In the genomic region with DNA sequence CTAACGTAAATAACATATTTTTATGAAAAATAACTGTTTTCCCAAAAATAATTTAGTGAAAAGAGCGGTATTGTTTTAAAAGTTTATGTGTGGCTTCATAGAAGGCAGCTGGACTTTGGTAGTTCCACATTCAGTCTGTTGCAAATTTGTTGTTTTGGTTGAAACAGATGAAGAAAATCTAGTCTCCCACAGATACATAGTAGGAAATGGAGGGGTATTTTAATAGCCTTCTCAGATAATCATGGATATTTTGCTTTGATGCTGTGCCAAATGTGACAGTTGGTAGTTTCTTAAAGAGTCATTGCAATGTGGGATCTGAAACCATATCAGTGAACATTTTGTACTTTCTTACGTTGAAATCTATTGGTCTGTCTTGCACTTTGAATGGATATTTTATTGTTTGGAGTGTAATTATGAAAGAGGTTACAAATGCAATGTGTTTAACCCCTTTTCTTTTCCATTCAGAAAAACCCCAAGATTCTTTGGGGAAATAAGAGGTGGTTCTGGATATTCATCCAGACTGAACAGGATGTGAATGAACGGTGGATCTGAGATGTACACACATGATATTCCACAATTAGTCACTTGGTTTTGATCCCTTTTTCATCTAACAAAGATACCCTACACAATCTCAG, we compare ENCODE assay signal across 16 cellular contexts. TPM values are rescaled to one million over a fixed set of nuclear protein-coding genes. Genes with fewer than 3 reads are reported as not detected.
DNase-seq lines count a peak whose midpoint lies in the region; ATAC-seq, FAIRE-seq and TF ChIP-seq lines count a peak whose summit lies in the region.
"Had no signal": no experiment of that assay in that cellular context is flagged by ENCODE, and none has a peak within 500 bp of the region (broad histone marks: within the 10 kb centered on the region; RNA-seq: fewer than 3 reads in every experiment).

No MANE protein-coding gene starts in this region.

- ATAC-seq in activated CD8-positive, alpha-beta T cell treated with anti-CD3 and anti-CD28 coated beads, Interleukin-2, amount 10 ng/mL, durations not matched to agents 7 days and 5 days = peak; percentile 19
- ATAC-seq in activated CD8-positive, alpha-beta T cell treated with anti-CD3 and anti-CD28 coated beads for 36 hours = no peak
- ATAC-seq in GM18858 (IDR thresholded peaks at IDR 0.05; ENCODE audit: unreplicated experiment) = no peak

- H3K4me1 ChIP-seq in SK-N-SH (ENCODE audit: control insufficient read depth in 1 of 2, insufficient read depth in 2 of 2, low read depth in 1 of 2, low read length in 1 of 2) (peaks cover 0 to 50% of the 10 kb centered on the region in 2 experiments), spleen (peaks cover 0 to 15% (median 0%) of the 10 kb centered on the region in 6 donors), kidney (ENCODE audit: control insufficient read depth in 1 of 2, insufficient read depth in 1 of 2, low read depth in 1 of 2, low read length in 2 of 2) (no peaks in the 10 kb centered on the region)
- H3K4me1 ChIP-seq in effector memory CD4-positive, alpha-beta T cell (ENCODE audit: control insufficient read depth, insufficient read depth, low read length, poor library complexity, severe bottlenecking) = peaks cover 16% of the 10 kb centered on the region
- H3K4me1 ChIP-seq: prostate gland, testis had no signal

- no peak overlapping the region for H3K4me3 Mint-ChIP-seq in activated CD8-positive, alpha-beta T cell treated with anti-CD3 and anti-CD28 coated beads, Interleukin-2, amount 10 ng/mL, durations not matched to agents 7 days and 5 days
- no peak overlapping the region for H3K4me3 Mint-ChIP-seq in activated CD8-positive, alpha-beta T cell treated with anti-CD3 and anti-CD28 coated beads for 36 hours
- H3K4me3 Mint-ChIP-seq: activated naive CD4-positive, alpha-beta T cell treated with anti-CD3 and anti-CD28 coated beads for 36 hours had no signal

- TF ChIP-seq RAD21 in SK-N-SH (IDR thresholded peaks at IDR 0.05; ENCODE audit: low read length) = no peak

- peaks cover 31% of the 10 kb centered on the region for H3F3A ChIP-seq in SK-N-SH (replicated peaks; ENCODE audit: insufficient read depth)

- H3K9me3 ChIP-seq in SK-N-SH = no peaks in the 10 kb centered on the region
- H3K9me3 ChIP-seq in effector memory CD4-positive, alpha-beta T cell (ENCODE audit: control insufficient read depth, low read length) = no peaks in the 10 kb centered on the region
- no peaks in the 10 kb centered on the region for H3K9me3 ChIP-seq in spleen
- H3K9me3 ChIP-seq in kidney (ENCODE audit: control insufficient read depth in 1 of 2, low read length in 2 of 2) = no peaks in the 10 kb centered on the region
- H3K9me3 ChIP-seq: heart left ventricle, prostate gland, testis had no signal

- H3K9ac ChIP-seq in SK-N-SH = peak overlapping the region; percentile 61
- H3K9ac ChIP-seq in kidney (ENCODE audit: low read length in 2 of 2) = no peak overlapping the region

- peak overlapping the region; percentile 69 for H3K4me2 ChIP-seq in SK-N-SH

- no peak overlapping the region for H3K27ac Mint-ChIP-seq in activated CD8-positive, alpha-beta T cell treated with anti-CD3 and anti-CD28 coated beads, Interleukin-2, amount 10 ng/mL, durations not matched to agents 7 days and 5 days
- H3K27ac Mint-ChIP-seq in activated CD8-positive, alpha-beta T cell treated with anti-CD3 and anti-CD28 coated beads for 36 hours = no peak overlapping the region
- H3K27ac Mint-ChIP-seq: activated naive CD4-positive, alpha-beta T cell treated with anti-CD3 and anti-CD28 coated beads for 36 hours had no signal

- FAIRE-seq in kidney (lab: Jason Lieb, UNC) = no peak

- peaks cover 49% of the 10 kb centered on the region for H3K79me2 ChIP-seq in SK-N-SH (ENCODE audit: insufficient read depth)

- no peaks in the 10 kb centered on the region for H3K9me2 ChIP-seq in SK-N-SH

- TF ChIP-seq POLR2A in spleen (IDR thresholded peaks at IDR 0.05) = no peak

- no peaks in the 10 kb centered on the region for H3K36me3 Mint-ChIP-seq in activated CD8-positive, alpha-beta T cell treated with anti-CD3 and anti-CD28 coated beads, Interleukin-2, amount 10 ng/mL, durations not matched to agents 7 days and 5 days (ENCODE audit: low read depth)
- no peaks in the 10 kb centered on the region for H3K36me3 Mint-ChIP-seq in activated CD8-positive, alpha-beta T cell treated with anti-CD3 and anti-CD28 coated beads for 36 hours (ENCODE audit: low read depth)

- H3K36me3 ChIP-seq in SK-N-SH (replicated peaks in 1 of 2; ENCODE audit: control insufficient read depth in 1 of 2, insufficient read depth in 2 of 2, low read length in 1 of 2) (peaks cover 0 to 8% of the 10 kb centered on the region in 2 experiments), spleen (no peaks in the 10 kb centered on the region), kidney (ENCODE audit: control insufficient read depth in 1 of 2, insufficient read depth in 2 of 2, low read length in 2 of 2) (no peaks in the 10 kb centered on the region)
- H3K36me3 ChIP-seq in effector memory CD4-positive, alpha-beta T cell (ENCODE audit: control insufficient read depth, insufficient read depth, low read length) = no peaks in the 10 kb centered on the region
- H3K36me3 ChIP-seq: heart left ventricle, prostate gland had no signal

- CTCF ChIA-PET in activated CD8-positive, alpha-beta T cell treated with anti-CD3 and anti-CD28 coated beads, Interleukin-2, amount 10 ng/mL, durations not matched to agents 7 days and 5 days (lab: Charles Lee) = no interaction called here
- CTCF ChIA-PET in activated CD8-positive, alpha-beta T cell treated with anti-CD3 and anti-CD28 coated beads for 36 hours (lab: Charles Lee) = no interaction called here
- CTCF ChIA-PET in SK-N-SH (lab: Yijun Ruan, JAX) = interaction anchor here (0.6 to 1.0 kb wide), 3 partner anchors 9 to 53 kb away, joined by 3 to 4 read pairs (median 3); no protein-coding TSS in a partner anchor

- no peak for TF ChIP-seq EP300 in SK-N-SH (IDR thresholded peaks at IDR 0.05; ENCODE audit: borderline replicate concordance in 1 of 2, low read depth in 1 of 2, low read length in 1 of 2)

- H3K27me3 ChIP-seq in SK-N-SH (ENCODE audit: insufficient read depth) (no peaks in the 10 kb centered on the region), spleen (replicated peaks in 1 of 7) (no peaks in the 10 kb centered on the region)
- no peaks in the 10 kb centered on the region for H3K27me3 ChIP-seq in effector memory CD4-positive, alpha-beta T cell (replicated peaks; ENCODE audit: control insufficient read depth, insufficient read depth, low read length, poor library complexity, severe bottlenecking)
- H3K27me3 ChIP-seq: heart left ventricle, testis had no signal

- H3K9me3 Mint-ChIP-seq in activated CD8-positive, alpha-beta T cell treated with anti-CD3 and anti-CD28 coated beads, Interleukin-2, amount 10 ng/mL, durations not matched to agents 7 days and 5 days (ENCODE audit: insufficient read depth) = no peaks in the 10 kb centered on the region
- H3K9me3 Mint-ChIP-seq in activated CD8-positive, alpha-beta T cell treated with anti-CD3 and anti-CD28 coated beads for 36 hours = no peaks in the 10 kb centered on the region
- H3K9me3 Mint-ChIP-seq: activated naive CD4-positive, alpha-beta T cell treated with anti-CD3 and anti-CD28 coated beads for 36 hours had no signal

- no peak for DNase-seq in activated CD8-positive, alpha-beta T cell treated with anti-CD3 and anti-CD28 coated beads, Interleukin-2, amount 10 ng/mL, durations not matched to agents 7 days and 5 days
- DNase-seq in activated CD8-positive, alpha-beta T cell treated with anti-CD3 and anti-CD28 coated beads for 36 hours = no peak
- no peak for DNase-seq in SK-N-SH
- DNase-seq in effector memory CD4-positive, alpha-beta T cell = no peak
- DNase-seq in spleen = no peak
- no peak for DNase-seq in kidney
- no peak for DNase-seq in stimulated activated CD4-positive, alpha-beta T cell treated with anti-CD3 and anti-CD28 coated beads, Interleukin-4, amount 100 ng/mL, for 24 hours
- DNase-seq: 8988T; activated naive CD4-positive, alpha-beta T cell treated with anti-CD3 and anti-CD28 coated beads for 36 hours; heart left ventricle; NCI-H446; Right ventricle myocardium superior; testis had no signal

- H3K27ac ChIP-seq in SK-N-SH (ENCODE audit: low read depth in 2 of 2, low read length in 1 of 2) = peak overlapping the region; percentile 69 to 95; a peak in 3 of 4 replicates
- peak overlapping the region; percentile 69 for H3K27ac ChIP-seq in effector memory CD4-positive, alpha-beta T cell (ENCODE audit: insufficient read depth, low read length, poor library complexity, severe bottlenecking)
- peak overlapping the region in 5 of 8 donors; percentile 6 to 48 (median 12) for H3K27ac ChIP-seq in spleen
- H3K27ac ChIP-seq in kidney (ENCODE audit: low read depth in 2 of 2, low read length in 2 of 2) = no peak overlapping the region
- H3K27ac ChIP-seq: prostate gland, testis had no signal

- H2AFZ ChIP-seq in SK-N-SH (ENCODE audit: low read depth) = peak overlapping the region; percentile 53

- POLR2A ChIA-PET in activated CD8-positive, alpha-beta T cell treated with anti-CD3 and anti-CD28 coated beads, Interleukin-2, amount 10 ng/mL, durations not matched to agents 7 days and 5 days (lab: Charles Lee) = no interaction called here
- POLR2A ChIA-PET in activated CD8-positive, alpha-beta T cell treated with anti-CD3 and anti-CD28 coated beads for 36 hours (lab: Charles Lee) = no interaction called here
- POLR2A ChIA-PET in SK-N-SH (lab: Yijun Ruan, JAX) = no interaction called here

- intact Hi-C loops in activated CD8-positive, alpha-beta T cell treated with anti-CD3 and anti-CD28 coated beads for 36 hours (cut with micrococcal nuclease) = no loop called here
- intact Hi-C loops in spleen (cut with DNase I; ENCODE audit: low total_unique reads) = no loop called here
- intact Hi-C loops in kidney (cut with DNase I) = no loop called here

- peak overlapping the region; percentile 15 to 25; a peak in 3 of 4 replicates for H3K4me3 ChIP-seq in SK-N-SH (ENCODE audit: low read depth in 2 of 2, low read length in 1 of 2)
- H3K4me3 ChIP-seq in effector memory CD4-positive, alpha-beta T cell (ENCODE audit: insufficient read depth, low read depth, low read length, poor library complexity, severe bottlenecking) = peak overlapping the region; percentile 27
- no peak overlapping the region for H3K4me3 ChIP-seq in spleen
- H3K4me3 ChIP-seq in kidney (ENCODE audit: low read length in 2 of 2) = no peak overlapping the region
- H3K4me3 ChIP-seq: heart left ventricle, prostate gland, testis had no signal

- 42% methylated on average over 4 of the region's 4 CpGs for WGBS in SK-N-SH (ENCODE audit: low lambda C conversion rate)
- 55 to 75% (median 68%) methylated on average over 4 of the region's 4 CpGs for WGBS in spleen, 5 donors

- no peak for TF ChIP-seq CTCF in activated CD8-positive, alpha-beta T cell treated with anti-CD3 and anti-CD28 coated beads for 36 hours (IDR thresholded peaks at IDR 0.05)
- no peak for TF ChIP-seq CTCF in SK-N-SH (IDR thresholded peaks at IDR 0.05)
- no peak for TF ChIP-seq CTCF in spleen (IDR thresholded peaks at IDR 0.05 in 8 of 11, conservative IDR thresholded peaks at IDR 0.05 in 3 of 11)
- TF ChIP-seq CTCF in kidney (IDR thresholded peaks at IDR 0.05; ENCODE audit: borderline replicate concordance, extremely low read depth, insufficient read depth) = no peak

- no peaks in the 10 kb centered on the region for H4K20me1 ChIP-seq in SK-N-SH (ENCODE audit: insufficient read depth)

- peaks cover 8% of the 10 kb centered on the region for H3K4me1 Mint-ChIP-seq in activated CD8-positive, alpha-beta T cell treated with anti-CD3 and anti-CD28 coated beads, Interleukin-2, amount 10 ng/mL, durations not matched to agents 7 days and 5 days (ENCODE audit: low read depth)
- H3K4me1 Mint-ChIP-seq in activated CD8-positive, alpha-beta T cell treated with anti-CD3 and anti-CD28 coated beads for 36 hours (ENCODE audit: low read depth) = peaks cover 15% of the 10 kb centered on the region

- H3K27me3 Mint-ChIP-seq in activated CD8-positive, alpha-beta T cell treated with anti-CD3 and anti-CD28 coated beads, Interleukin-2, amount 10 ng/mL, durations not matched to agents 7 days and 5 days (ENCODE audit: low read depth) = peaks cover 10% of the 10 kb centered on the region
- peaks cover 12% of the 10 kb centered on the region for H3K27me3 Mint-ChIP-seq in activated CD8-positive, alpha-beta T cell treated with anti-CD3 and anti-CD28 coated beads for 36 hours

RNA-seq across cellular contexts. Expression of gene ZNF365, which starts 10.4 kb away (rescaled TPM):
- total RNA-seq in activated CD8-positive, alpha-beta T cell treated with anti-CD3 and anti-CD28 coated beads, Interleukin-2, amount 10 ng/mL, durations not matched to agents 7 days and 5 days = not detected
- total RNA-seq in activated CD8-positive, alpha-beta T cell treated with anti-CD3 and anti-CD28 coated beads for 36 hours = not detected
- 4.5 and 5.9 TPM in 2 replicates for polyA plus RNA-seq in SK-N-SH (2012; rRNA removed)
- polyA plus RNA-seq in SK-N-SH (2012; cell fraction: cytosol; rRNA removed) = 5.9 and 6.3 TPM in 2 replicates
- 4.0 and 4.8 TPM in 2 replicates for polyA plus RNA-seq in SK-N-SH (2012; cell fraction: nucleus; rRNA removed)
- 1 to 10 TPM in 4 of 7 donors, under 1 TPM in 3; 0.28 to 1.9 (median 1.1) TPM for total RNA-seq in spleen
- under 1 TPM; 0.06 to 0.22 (median 0.16) TPM for polyA plus RNA-seq in spleen
- total RNA-seq in kidney = 1.0 TPM
- 0.54 TPM for polyA plus RNA-seq in kidney (ENCODE audit: insufficient read depth, low read depth, low replicate concordance)
- total RNA-seq: lung microvascular endothelial cell, Right ventricle myocardium superior had no signal

Comparison
In these comparisons a context has a peak if more than half of its experiments do, and no peak if none do; other contexts are left out.
1. H3K27ac ChIP-seq: peak in SK-N-SH (2 of 2), effector memory CD4-positive, alpha-beta T cell (single experiment) and spleen (5 of 8); none in kidney (0 of 2).
2. H3K4me3 ChIP-seq: peak in SK-N-SH (2 of 2) and effector memory CD4-positive, alpha-beta T cell (single experiment); none in spleen (0 of 8) and kidney (0 of 2).